8 cellular contexts compared by ENCODE assay signal in the genomic region with DNA sequence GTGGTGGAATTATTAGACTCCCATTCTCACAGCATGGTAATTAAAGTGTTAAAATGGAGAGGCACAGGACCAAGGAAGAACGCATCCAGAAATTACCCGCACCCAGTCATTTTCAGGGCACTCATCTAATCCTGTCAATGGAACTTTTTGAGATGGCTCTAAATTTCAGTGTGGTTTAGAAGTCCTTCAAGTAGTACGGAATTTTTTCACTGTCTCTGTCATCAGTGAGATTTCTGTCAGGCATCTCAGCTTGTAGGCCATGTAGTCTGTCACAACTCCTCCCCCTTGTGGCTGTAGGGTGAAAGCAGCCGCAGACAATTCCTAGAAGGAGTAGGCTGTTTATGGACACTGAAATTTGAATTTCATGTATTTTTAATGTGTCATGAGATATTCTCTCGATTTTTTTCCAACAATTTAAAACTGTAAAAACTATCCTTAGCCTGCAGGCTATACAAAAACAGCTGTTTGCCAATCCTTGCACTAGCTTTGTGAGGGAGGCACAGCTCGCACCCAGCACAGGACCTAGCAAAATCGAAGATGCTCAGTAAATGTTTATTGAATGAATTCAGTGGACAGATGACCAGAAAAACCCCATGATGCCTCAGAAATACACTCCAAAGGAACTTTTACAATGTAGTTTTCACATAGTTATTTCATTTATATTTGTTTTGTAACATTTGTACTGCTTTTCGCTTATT. TPM values are rescaled to one million over a fixed set of nuclear protein-coding genes. Genes with fewer than 3 reads are reported as not detected.
DNase-seq lines count a peak whose midpoint lies in the region; TF ChIP-seq lines count a peak whose summit lies in the region.

No MANE protein-coding gene starts in this region.

- no peak overlapping the region for H3K4me3 ChIP-seq in HL-60 (replicated peaks; ENCODE audit: insufficient read depth, low read length)

- H3K27me3 ChIP-seq in HL-60 (ENCODE audit: insufficient read depth, poor library complexity, severe bottlenecking) = no peaks in the 10 kb centered on the region

- TF ChIP-seq CTCF in HL-60 (IDR thresholded peaks at IDR 0.05; ENCODE audit: insufficient read depth, low read length) = peak; percentile 84

- H3K27ac ChIP-seq in HL-60 (replicated peaks) (no peak overlapping the region), epithelial cell of prostate (no peak overlapping the region)

- DNase-seq in activated gamma-delta T cell treated with Interleukin-2 at 50 U/mL for 16 hours (peak; percentile 65), activated gamma-delta T cell (lab: John Stamatoyannopoulos, UW) (no peak), HL-60 (ENCODE audit: low read depth in 1 of 2, low spot score in 1 of 2) (peak; percentile 39 to 79), NOMO-1 treated with DMSO at 0.1 percent for 48 hours (lab: John Stamatoyannopoulos, UW; ENCODE audit: unreplicated experiment) (peak; percentile 67), epithelial cell of prostate (ENCODE audit: low read depth, low spot score) (peak; percentile 24), myocyte (ENCODE audit: low read depth) (peak; percentile 82)
- DNase-seq in activated CD8-positive, alpha-beta memory T cell treated with anti-CD3 and anti-CD28 coated beads, Interleukin-2, amount 50 U/mL, for 24 hours (ENCODE audit: extremely low read depth) = peak; percentile 46
- DNase-seq in stimulated activated naive CD4-positive, alpha-beta T cell (lab: John Stamatoyannopoulos, UW) = peak; percentile 22 to 72 (median 57)

RNA-seq across cellular contexts. Expression of gene NUP133, which starts 6.6 kb away (rescaled TPM):
- total RNA-seq in myocyte = 29.9 and 40.8 TPM in 2 replicates
- polyA plus RNA-seq in myocyte (2012) = 11.6 TPM

RNA-seq across cellular contexts. Expression of gene ABCB10, which starts 43.8 kb away (rescaled TPM):
- total RNA-seq in myocyte = 28.9 and 29.2 TPM in 2 replicates
- polyA plus RNA-seq in myocyte (2012) = 6.0 TPM
